Comparison of ENCODE assay signal across 8 cellular contexts in the genomic region with DNA sequence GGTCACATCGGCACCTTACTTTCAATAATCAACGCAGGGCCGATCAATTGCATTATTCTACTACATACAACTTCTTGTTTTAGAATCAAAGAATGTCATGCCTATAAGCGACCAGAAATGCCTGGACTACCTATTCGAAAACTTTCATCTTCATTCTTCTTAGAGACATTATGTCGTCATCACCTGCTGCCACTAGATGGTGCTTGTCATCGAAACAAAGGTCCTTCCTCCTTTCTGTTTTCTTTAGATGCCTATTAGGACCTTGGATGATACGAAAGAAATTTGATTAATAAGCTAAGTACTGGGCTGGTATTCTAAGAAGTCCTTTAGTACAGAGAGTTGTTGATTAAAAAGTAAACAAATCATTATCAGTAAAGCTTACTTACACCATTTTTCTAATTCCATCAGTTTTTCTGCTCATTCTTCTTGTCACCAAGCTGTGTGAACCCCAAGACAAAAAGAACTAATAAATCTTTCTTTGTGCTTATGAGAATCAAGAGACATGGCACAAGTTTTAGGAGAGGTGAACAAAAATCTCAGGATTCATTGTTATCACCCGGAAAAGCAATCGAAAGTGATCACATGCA.
DNase-seq lines count a peak whose midpoint lies in the region; ATAC-seq and TF ChIP-seq lines count a peak whose summit lies in the region.

No MANE protein-coding gene starts in this region.

- 11 to 21% (median 16%) methylated on average over 10 of the region's 10 CpGs for WGBS in stomach, 5 donors

- H3K36me3 ChIP-seq in RWPE2 (ENCODE audit: low read depth) (no peaks in the 10 kb centered on the region), left lung (no peaks in the 10 kb centered on the region), stomach (no peaks in the 10 kb centered on the region)

- intact Hi-C loops in left lung (cut with DNase I) (no loop called here), stomach (cut with DNase I; ENCODE audit: low total_unique reads) (no loop called here)

- DNase-seq in activated T-cell treated with anti-CD3 and anti-CD28 coated beads, Interleukin-2, amount 50 U/mL, for 48 hours: peak; percentile 31 to 37
- DNase-seq in activated T-cell treated with anti-CD3 and anti-CD28 coated beads, Interleukin-2, amount 50 U/mL, for 1 hour: no peak
- DNase-seq in RWPE2 (ENCODE audit: low spot score) (no peak), cardiac fibroblast (ENCODE audit: low read depth in 2 of 2) (peak; percentile 69 to 73), left lung (peak in 1 of 2 donors; percentile 37), stomach (peak; percentile 65)

- TF ChIP-seq CTCF in RWPE2 (IDR thresholded peaks at IDR 0.05; ENCODE audit: poor library complexity, severe bottlenecking) (peak; percentile 84), cardiac fibroblast (IDR thresholded peaks at IDR 0.05; ENCODE audit: low read depth, low read length) (peak; percentile 55), left lung (IDR thresholded peaks at IDR 0.05) (peak in 1 of 2 donors; percentile 27), stomach (IDR thresholded peaks at IDR 0.05) (peak in 5 of 7 experiments; percentile 33 to 64 (median 47))

- no peak for TF ChIP-seq EP300 in Ishikawa (IDR thresholded peaks at IDR 0.05; ENCODE audit: borderline replicate concordance)
- TF ChIP-seq EP300 in stomach (IDR thresholded peaks at IDR 0.05): no peak

- TF ChIP-seq POLR2A in stomach (IDR thresholded peaks at IDR 0.05): no peak

- H3K27ac ChIP-seq in RWPE2 (ENCODE audit: poor library complexity, severe bottlenecking) (no peak overlapping the region), left lung (no peak overlapping the region), stomach (no peak overlapping the region)

- no peak overlapping the region for H3K4me3 ChIP-seq in RWPE2 (ENCODE audit: severe bottlenecking)
- H3K4me3 ChIP-seq in cardiac fibroblast (replicated peaks in 1 of 2; ENCODE audit: low read depth in 2 of 2, low read length in 2 of 2): no peak overlapping the region
- H3K4me3 ChIP-seq in left lung: no peak overlapping the region
- H3K4me3 ChIP-seq in stomach: no peak overlapping the region

- peak; percentile 81 for ATAC-seq in GM21717 (IDR thresholded peaks at IDR 0.05; ENCODE audit: unreplicated experiment)
- ATAC-seq in RWPE2 (ENCODE audit: low read depth): peak; percentile 22; the same call in 1 of the 3 replicates
- ATAC-seq in left lung: peak; percentile 11

- H3K4me1 ChIP-seq in RWPE2 (ENCODE audit: insufficient read depth, poor library complexity, severe bottlenecking): no peaks in the 10 kb centered on the region
- H3K4me1 ChIP-seq in left lung: peaks cover 0 to 34% of the 10 kb centered on the region in 2 donors
- H3K4me1 ChIP-seq in stomach: peaks cover 0 to 44% (median 22%) of the 10 kb centered on the region in 4 donors

- H3K27me3 ChIP-seq in RWPE2 (ENCODE audit: insufficient read depth, poor library complexity, severe bottlenecking) (peaks cover 44% of the 10 kb centered on the region), left lung (peaks cover 0 to 48% of the 10 kb centered on the region in 2 donors), stomach (peaks cover 0 to 17% (median 0%) of the 10 kb centered on the region in 3 donors)

- peak; percentile 55 for TF ChIP-seq RAD21 in Ishikawa (IDR thresholded peaks at IDR 0.05; ENCODE audit: low read depth)

- no peaks in the 10 kb centered on the region for H3K9me3 ChIP-seq in RWPE2 (ENCODE audit: severe bottlenecking)
- H3K9me3 ChIP-seq in left lung: no peaks in the 10 kb centered on the region
- H3K9me3 ChIP-seq in stomach: no peaks in the 10 kb centered on the region

TF ChIP-seq in Ishikawa, 13 proteins besides CTCF, POLR2A, EP300 and RAD21:
- TF ChIP-seq CREB1 (IDR thresholded peaks at IDR 0.05; ENCODE audit: low read depth) (no peak), TCF12 (IDR thresholded peaks at IDR 0.05; ENCODE audit: low read depth) (no peak), ZBTB7A (IDR thresholded peaks at IDR 0.05; ENCODE audit: low read depth) (no peak), EGR1 (IDR thresholded peaks at IDR 0.05) (no peak), NFIC (IDR thresholded peaks at IDR 0.05) (no peak), YY1 (IDR thresholded peaks at IDR 0.05; ENCODE audit: low read depth) (no peak), TEAD4 (IDR thresholded peaks at IDR 0.05) (no peak), CEBPB (IDR thresholded peaks at IDR 0.05) (no peak), FOXM1 (IDR thresholded peaks at IDR 0.05; ENCODE audit: borderline replicate concordance, low read depth) (no peak), TAF1 (IDR thresholded peaks at IDR 0.05; ENCODE audit: low read depth) (no peak)
- TF ChIP-seq, protein P1, sequence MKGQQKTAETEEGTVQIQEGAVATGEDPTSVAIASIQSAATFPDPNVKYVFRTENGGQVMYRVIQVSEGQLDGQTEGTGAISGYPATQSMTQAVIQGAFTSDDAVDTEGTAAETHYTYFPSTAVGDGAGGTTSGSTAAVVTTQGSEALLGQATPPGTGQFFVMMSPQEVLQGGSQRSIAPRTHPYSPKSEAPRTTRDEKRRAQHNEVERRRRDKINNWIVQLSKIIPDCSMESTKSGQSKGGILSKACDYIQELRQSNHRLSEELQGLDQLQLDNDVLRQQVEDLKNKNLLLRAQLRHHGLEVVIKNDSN (IDR thresholded peaks at IDR 0.05): no peak
- TF ChIP-seq, protein P2, sequence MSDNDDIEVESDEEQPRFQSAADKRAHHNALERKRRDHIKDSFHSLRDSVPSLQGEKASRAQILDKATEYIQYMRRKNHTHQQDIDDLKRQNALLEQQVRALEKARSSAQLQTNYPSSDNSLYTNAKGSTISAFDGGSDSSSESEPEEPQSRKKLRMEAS (IDR thresholded peaks at IDR 0.05): no peak
- TF ChIP-seq, protein P3, sequence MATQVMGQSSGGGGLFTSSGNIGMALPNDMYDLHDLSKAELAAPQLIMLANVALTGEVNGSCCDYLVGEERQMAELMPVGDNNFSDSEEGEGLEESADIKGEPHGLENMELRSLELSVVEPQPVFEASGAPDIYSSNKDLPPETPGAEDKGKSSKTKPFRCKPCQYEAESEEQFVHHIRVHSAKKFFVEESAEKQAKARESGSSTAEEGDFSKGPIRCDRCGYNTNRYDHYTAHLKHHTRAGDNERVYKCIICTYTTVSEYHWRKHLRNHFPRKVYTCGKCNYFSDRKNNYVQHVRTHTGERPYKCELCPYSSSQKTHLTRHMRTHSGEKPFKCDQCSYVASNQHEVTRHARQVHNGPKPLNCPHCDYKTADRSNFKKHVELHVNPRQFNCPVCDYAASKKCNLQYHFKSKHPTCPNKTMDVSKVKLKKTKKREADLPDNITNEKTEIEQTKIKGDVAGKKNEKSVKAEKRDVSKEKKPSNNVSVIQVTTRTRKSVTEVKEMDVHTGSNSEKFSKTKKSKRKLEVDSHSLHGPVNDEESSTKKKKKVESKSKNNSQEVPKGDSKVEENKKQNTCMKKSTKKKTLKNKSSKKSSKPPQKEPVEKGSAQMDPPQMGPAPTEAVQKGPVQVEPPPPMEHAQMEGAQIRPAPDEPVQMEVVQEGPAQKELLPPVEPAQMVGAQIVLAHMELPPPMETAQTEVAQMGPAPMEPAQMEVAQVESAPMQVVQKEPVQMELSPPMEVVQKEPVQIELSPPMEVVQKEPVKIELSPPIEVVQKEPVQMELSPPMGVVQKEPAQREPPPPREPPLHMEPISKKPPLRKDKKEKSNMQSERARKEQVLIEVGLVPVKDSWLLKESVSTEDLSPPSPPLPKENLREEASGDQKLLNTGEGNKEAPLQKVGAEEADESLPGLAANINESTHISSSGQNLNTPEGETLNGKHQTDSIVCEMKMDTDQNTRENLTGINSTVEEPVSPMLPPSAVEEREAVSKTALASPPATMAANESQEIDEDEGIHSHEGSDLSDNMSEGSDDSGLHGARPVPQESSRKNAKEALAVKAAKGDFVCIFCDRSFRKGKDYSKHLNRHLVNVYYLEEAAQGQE (IDR thresholded peaks at IDR 0.05; ENCODE audit: low read depth): no peak
TF ChIP-seq in Ishikawa: peak in this region for 0.

Comparison
In these comparisons a context has a peak if more than half of its experiments do, and no peak if none do; other contexts are left out.
1. DNase-seq: peak in activated T-cell treated with anti-CD3 and anti-CD28 coated beads, Interleukin-2, amount 50 U/mL, for 48 hours (2 of 2), cardiac fibroblast (2 of 2) and stomach (single experiment); none in activated T-cell treated with anti-CD3 and anti-CD28 coated beads, Interleukin-2, amount 50 U/mL, for 1 hour (single experiment) and RWPE2 (single experiment).
2. ATAC-seq: peak in every context shown above with its lines; median percentile 81 in GM21717; 22 in RWPE2; 11 in left lung.